Comparison of ENCODE assay signal across 8 cellular contexts in genomic region chr10:26621889-26622681, GRCh38.
A peak's percentile ranks its signal among the peaks of the same experiment; 100 is the strongest.
DNase-seq lines count a peak whose midpoint lies in the region; ATAC-seq and TF ChIP-seq lines count a peak whose summit lies in the region.

No MANE protein-coding gene starts in this region.

- intact Hi-C loops in activated B cell treated with CpG ODN at 0.5 μM for 24 hours (cut with micrococcal nuclease) (no loop called here), aorta (cut with DNase I) (loop anchor here in 1 of 2 donors (10.0 kb wide), 1 partner anchor 703 kb away; no protein-coding TSS in a partner anchor), OCI-LY7 (cut with micrococcal nuclease; ENCODE audit: unreplicated experiment) (no loop called here)
- intact Hi-C loops in naive thymus-derived CD4-positive, alpha-beta T cell (cut with micrococcal nuclease) = loop anchor here in 1 of 2 donors (5.0 kb wide), 3 partner anchors 35 to 75 kb away; partner anchors contain the start of gene PDSS1

- H2AFZ ChIP-seq in OCI-LY7 (ENCODE audit: low read length) = no peak overlapping the region

- ATAC-seq in HG03342 (IDR thresholded peaks at IDR 0.05; ENCODE audit: unreplicated experiment) = peak; percentile 56
- ATAC-seq in activated B cell treated with CpG ODN at 0.5 μM for 24 hours (ENCODE audit: low read depth) = peak; percentile 64
- ATAC-seq in naive thymus-derived CD4-positive, alpha-beta T cell = peak; percentile 78
- ATAC-seq in aorta (ENCODE audit: low FRiP score) = no peak
- ATAC-seq in HG03039 (IDR thresholded peaks at IDR 0.05; ENCODE audit: unreplicated experiment) = no peak

- DNase-seq in activated B cell treated with CpG ODN at 0.5 μM for 24 hours (no peak), epithelial cell of proximal tubule (ENCODE audit: low read depth) (no peak), aorta (peak; percentile 59 to 78), OCI-LY7 (ENCODE audit: low spot score) (no peak)
- peak in 4 of 9 donors; percentile 10 to 27 (median 20) for DNase-seq in naive thymus-derived CD4-positive, alpha-beta T cell

- H3K36me3 ChIP-seq in naive thymus-derived CD4-positive, alpha-beta T cell (ENCODE audit: control insufficient read depth in 2 of 3, insufficient read depth in 3 of 3, low read length in 3 of 3) = no peaks in the 10 kb centered on the region
- no peaks in the 10 kb centered on the region for H3K36me3 ChIP-seq in aorta (ENCODE audit: control insufficient read depth in 1 of 2, insufficient read depth in 2 of 2, low read length in 1 of 2)
- H3K36me3 ChIP-seq in OCI-LY7 (ENCODE audit: insufficient read depth, low read length) = no peaks in the 10 kb centered on the region

- TF ChIP-seq CTCF in activated B cell treated with CpG ODN at 0.5 μM for 24 hours (IDR thresholded peaks at IDR 0.05) (no peak), epithelial cell of proximal tubule (conservative IDR thresholded peaks at IDR 0.05; ENCODE audit: low read depth, low read length) (no peak), OCI-LY7 (conservative IDR thresholded peaks at IDR 0.05; ENCODE audit: low read length) (no peak)

- no peak overlapping the region for H3K4me2 ChIP-seq in OCI-LY7 (ENCODE audit: low read length)

- 12 to 14% methylated on average over 46 to 47 of the region's 47 CpGs for WGBS in aorta, 2 donors

- peak overlapping the region; percentile 29; the same call in 1 of the 2 replicates for H3K4me3 ChIP-seq in GM08714 (ENCODE audit: low read length)
- peak overlapping the region; percentile 53 for H3K4me3 ChIP-seq in epithelial cell of proximal tubule (ENCODE audit: low read depth, low read length)
- H3K4me3 ChIP-seq in naive thymus-derived CD4-positive, alpha-beta T cell (ENCODE audit: low read length) = no peak overlapping the region
- no peak overlapping the region for H3K4me3 ChIP-seq in aorta (ENCODE audit: low read length in 2 of 2)
- no peak overlapping the region for H3K4me3 ChIP-seq in OCI-LY7 (ENCODE audit: low read depth, low read length, poor library complexity, severe bottlenecking)

- no peaks in the 10 kb centered on the region for H4K20me1 ChIP-seq in OCI-LY7 (ENCODE audit: insufficient read depth, low read length)

- no peaks in the 10 kb centered on the region for H3K9me3 ChIP-seq in naive thymus-derived CD4-positive, alpha-beta T cell (ENCODE audit: control insufficient read depth in 2 of 3, low read length in 3 of 3)
- H3K9me3 ChIP-seq in aorta (ENCODE audit: control insufficient read depth, low read length) = peaks cover 2% of the 10 kb centered on the region
- H3K9me3 ChIP-seq in OCI-LY7 (ENCODE audit: low read length) = no peaks in the 10 kb centered on the region

- H3K4me3 Mint-ChIP-seq in activated B cell treated with CpG ODN at 0.5 μM for 24 hours = peak overlapping the region; percentile 19
- H3K4me3 Mint-ChIP-seq in naive thymus-derived CD4-positive, alpha-beta T cell = peak overlapping the region; percentile 35 to 83 (median 76)

- peak overlapping the region; percentile 41 for H3K27ac ChIP-seq in naive thymus-derived CD4-positive, alpha-beta T cell (ENCODE audit: low read depth, low read length)
- H3K27ac ChIP-seq in aorta (ENCODE audit: low read depth in 1 of 2, low read length in 2 of 2) (no peak overlapping the region), OCI-LY7 (ENCODE audit: low read depth, low read length, poor library complexity, severe bottlenecking) (no peak overlapping the region)

- peaks cover 5% of the 10 kb centered on the region for H3K4me1 Mint-ChIP-seq in activated B cell treated with CpG ODN at 0.5 μM for 24 hours
- peaks cover 0 to 17% (median 13%) of the 10 kb centered on the region in 7 donors for H3K4me1 Mint-ChIP-seq in naive thymus-derived CD4-positive, alpha-beta T cell

- POLR2A ChIA-PET in activated B cell treated with CpG ODN at 0.5 μM for 24 hours (lab: Charles Lee) = no interaction called here
- POLR2A ChIA-PET in naive thymus-derived CD4-positive, alpha-beta T cell (lab: Charles Lee) = no interaction called here
- POLR2A ChIA-PET in OCI-LY7 (lab: Charles Lee) = no interaction called here

- BruUV-seq in OCI-LY7 (replicated peaks; lab: Mats Ljungman, UMichigan) = no TSS peak

- CTCF ChIA-PET in activated B cell treated with CpG ODN at 0.5 μM for 24 hours (lab: Charles Lee) = no interaction called here
- CTCF ChIA-PET in naive thymus-derived CD4-positive, alpha-beta T cell (lab: Charles Lee) = no interaction called here
- CTCF ChIA-PET in OCI-LY7 (lab: Charles Lee; ENCODE audit: unreplicated experiment) = no interaction called here

- peaks cover 12% of the 10 kb centered on the region for H3K27me3 Mint-ChIP-seq in activated B cell treated with CpG ODN at 0.5 μM for 24 hours
- peaks cover 9 to 45% (median 21%) of the 10 kb centered on the region in 5 donors for H3K27me3 Mint-ChIP-seq in naive thymus-derived CD4-positive, alpha-beta T cell

- no peaks in the 10 kb centered on the region for H3K9me2 ChIP-seq in OCI-LY7 (ENCODE audit: insufficient read depth, low read length)

- no peaks in the 10 kb centered on the region for H3K36me3 Mint-ChIP-seq in activated B cell treated with CpG ODN at 0.5 μM for 24 hours (ENCODE audit: low read depth)
- no peaks in the 10 kb centered on the region for H3K36me3 Mint-ChIP-seq in naive thymus-derived CD4-positive, alpha-beta T cell

- H3K79me2 ChIP-seq in OCI-LY7 (ENCODE audit: insufficient read depth, low read depth, low read length) = no peaks in the 10 kb centered on the region

- no peaks in the 10 kb centered on the region for H3K9me3 Mint-ChIP-seq in activated B cell treated with CpG ODN at 0.5 μM for 24 hours
- H3K9me3 Mint-ChIP-seq in naive thymus-derived CD4-positive, alpha-beta T cell = no peaks in the 10 kb centered on the region

- H3K4me1 ChIP-seq in naive thymus-derived CD4-positive, alpha-beta T cell (ENCODE audit: control insufficient read depth in 2 of 2, insufficient read depth in 2 of 2, low read length in 2 of 2) = no peaks in the 10 kb centered on the region
- H3K4me1 ChIP-seq in aorta (ENCODE audit: control insufficient read depth in 1 of 2, insufficient read depth in 2 of 2, low read length in 2 of 2) (no peaks in the 10 kb centered on the region), OCI-LY7 (ENCODE audit: insufficient read depth, low read length, poor library complexity, severe bottlenecking) (no peaks in the 10 kb centered on the region)

- peaks cover 0 to 7% of the 10 kb centered on the region in 2 donors for H3K27me3 ChIP-seq in naive thymus-derived CD4-positive, alpha-beta T cell (ENCODE audit: control insufficient read depth in 2 of 2, insufficient read depth in 2 of 2, low read length in 2 of 2)
- H3K27me3 ChIP-seq in aorta (ENCODE audit: control insufficient read depth in 1 of 2, insufficient read depth in 2 of 2, low read length in 1 of 2) = no peaks in the 10 kb centered on the region

- H3K27ac Mint-ChIP-seq in activated B cell treated with CpG ODN at 0.5 μM for 24 hours = no peak overlapping the region
- peak overlapping the region in 7 of 9 donors; percentile 18 to 78 (median 52) for H3K27ac Mint-ChIP-seq in naive thymus-derived CD4-positive, alpha-beta T cell

Comparison
In these comparisons a context has a peak if more than half of its experiments do, and no peak if none do; other contexts are left out.
1. H3K4me3 ChIP-seq: peak in GM08714 (single experiment) and epithelial cell of proximal tubule (single experiment); none in naive thymus-derived CD4-positive, alpha-beta T cell (single experiment), aorta (0 of 2) and OCI-LY7 (single experiment).
2. ATAC-seq: peak in HG03342 (single experiment), activated B cell treated with CpG ODN at 0.5 μM for 24 hours (single experiment) and naive thymus-derived CD4-positive, alpha-beta T cell (single experiment); none in aorta (single experiment) and HG03039 (single experiment).
3. DNase-seq: peak in aorta (2 of 2); none in activated B cell treated with CpG ODN at 0.5 μM for 24 hours (single experiment), epithelial cell of proximal tubule (single experiment) and OCI-LY7 (single experiment).